In the genomic region with DNA sequence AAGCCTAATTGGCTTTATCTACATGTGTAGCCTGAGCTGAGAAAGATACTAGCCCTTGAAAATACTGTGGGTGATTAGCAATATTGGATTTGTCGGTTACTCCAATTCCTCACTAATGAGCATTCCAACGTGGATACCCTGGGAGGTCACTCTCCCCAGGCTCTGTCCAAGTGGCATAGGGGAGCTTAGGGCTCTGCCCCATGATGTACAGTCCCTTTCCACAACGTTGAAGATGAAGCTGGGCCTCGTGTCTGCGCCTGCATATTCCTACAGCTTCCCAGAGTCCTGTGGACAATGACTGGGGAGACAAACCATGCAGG, we compare ENCODE assay signal across 8 cellular contexts. TPM values are rescaled to one million over a fixed set of nuclear protein-coding genes. Genes with fewer than 3 reads are reported as not detected.
A peak's percentile ranks its signal among the peaks of the same experiment; 100 is the strongest.
DNase-seq lines count a peak whose midpoint lies in the region; ATAC-seq and TF ChIP-seq lines count a peak whose summit lies in the region.

No MANE protein-coding gene starts in this region.

- peak overlapping the region; percentile 89 for H3K4me3 ChIP-seq in OCI-LY3 (ENCODE audit: low read length)
- H3K4me3 ChIP-seq in coronary artery: peak overlapping the region; percentile 93

- H3K9me3 Mint-ChIP-seq in osteocyte (ENCODE audit: unreplicated experiment): no peaks in the 10 kb centered on the region

- peak overlapping the region; percentile 86 for H3K27ac ChIP-seq in OCI-LY3 (ENCODE audit: low read length)
- H3K27ac ChIP-seq in coronary artery: peak overlapping the region in 1 of 2 donors; percentile 48

- H3K9me3 ChIP-seq in OCI-LY3 (ENCODE audit: insufficient read depth, low read length): no peaks in the 10 kb centered on the region

- peaks cover 35% of the 10 kb centered on the region for H3K4me1 ChIP-seq in OCI-LY3 (ENCODE audit: low read length)

- peak overlapping the region; percentile 97 for H3K4me2 ChIP-seq in OCI-LY3 (ENCODE audit: low read length)

- DNase-seq in EL (peak; percentile 55), coronary artery (ENCODE audit: low spot score) (no peak), osteocyte (ENCODE audit: extremely low spot score, unreplicated experiment) (no peak), NCI-H2171 (lab: John Stamatoyannopoulos, UW) (no peak), NCI-H2081 treated with DMSO at 0.1 percent for 48 hours (lab: John Stamatoyannopoulos, UW) (no peak)

- no peaks in the 10 kb centered on the region for H3K27me3 ChIP-seq in OCI-LY3 (ENCODE audit: low read depth, low read length)

- H3K27me3 Mint-ChIP-seq in osteocyte (ENCODE audit: unreplicated experiment): no peaks in the 10 kb centered on the region

- H3K36me3 Mint-ChIP-seq in osteocyte (ENCODE audit: unreplicated experiment): peaks cover 52% of the 10 kb centered on the region

- H3K4me3 Mint-ChIP-seq in osteocyte (ENCODE audit: unreplicated experiment): peak overlapping the region; percentile 97

- H3K79me2 ChIP-seq in OCI-LY3 (ENCODE audit: low read length): peaks cover 54% of the 10 kb centered on the region

- H2AFZ ChIP-seq in OCI-LY3 (ENCODE audit: low read depth, low read length): no peak overlapping the region

- ATAC-seq in GM19328 (IDR thresholded peaks at IDR 0.05; ENCODE audit: unreplicated experiment) (no peak), GM18519 (IDR thresholded peaks at IDR 0.05; ENCODE audit: low FRiP score, unreplicated experiment) (no peak)

- H3K27ac Mint-ChIP-seq in osteocyte (ENCODE audit: unreplicated experiment): peak overlapping the region; percentile 96

- peaks cover 61% of the 10 kb centered on the region for H3K36me3 ChIP-seq in OCI-LY3 (replicated peaks; ENCODE audit: low read depth, low read length)

- H4K20me1 ChIP-seq in OCI-LY3 (ENCODE audit: insufficient read depth, low read length): peaks cover 26% of the 10 kb centered on the region

- H3K4me1 Mint-ChIP-seq in osteocyte (ENCODE audit: unreplicated experiment): peaks cover 49% of the 10 kb centered on the region

- TF ChIP-seq CTCF in OCI-LY3 (IDR thresholded peaks at IDR 0.05; ENCODE audit: low read depth, low read length) (no peak), coronary artery (IDR thresholded peaks at IDR 0.05) (no peak), osteocyte (IDR thresholded peaks at IDR 0.05) (no peak)

- peak overlapping the region; percentile 96 for H3K9ac ChIP-seq in OCI-LY3 (ENCODE audit: low read length)

RNA-seq across cellular contexts. Expression of gene RCC1, which starts 2.6 kb away (rescaled TPM):
- 22.9 and 25.0 TPM in 2 replicates for total RNA-seq in osteocyte

RNA-seq across cellular contexts. Expression of gene TRNAU1AP, which starts 44.5 kb away (rescaled TPM):
- total RNA-seq in osteocyte: 21.2 and 23.3 TPM in 2 replicates
